ENCODE assay signal across 26 cellular contexts in genomic region chr4:78653655-78654054, GRCh38.
DNase-seq lines count a peak whose midpoint lies in the region; ATAC-seq and TF ChIP-seq lines count a peak whose summit lies in the region.
"Had no signal": no experiment of that assay in that cellular context is flagged by ENCODE, and none has a peak within 500 bp of the region (broad histone marks: within the 10 kb centered on the region; RNA-seq: fewer than 3 reads in every experiment).

No MANE protein-coding gene starts in this region.

- H3K4me3 ChIP-seq in BE2C (ENCODE audit: low read depth, low read length) (peak overlapping the region; percentile 38), GM23338 (no peak overlapping the region), OCI-LY3 (ENCODE audit: low read length) (no peak overlapping the region), brain microvascular endothelial cell (ENCODE audit: low read depth, low read length) (no peak overlapping the region), neural progenitor cell (no peak overlapping the region)
- H3K4me3 ChIP-seq: ascending aorta, colonic mucosa, lung, prostate gland, SJSA1, smooth muscle cell, suprapubic skin had no signal

- H4K20me1 ChIP-seq in GM23338 (replicated peaks; ENCODE audit: insufficient read depth) (no peaks in the 10 kb centered on the region), OCI-LY3 (ENCODE audit: insufficient read depth, low read length) (no peaks in the 10 kb centered on the region), neural progenitor cell (ENCODE audit: low read depth) (no peaks in the 10 kb centered on the region)

- H3K9me2 ChIP-seq in GM23338 (ENCODE audit: insufficient read depth), result no peaks in the 10 kb centered on the region; the same call in 1 of the 2 replicates

- peaks cover 2% of the 10 kb centered on the region for H3K27me3 Mint-ChIP-seq in GM23338 (ENCODE audit: insufficient read depth, low read depth, poor library complexity)
- peaks cover 3% of the 10 kb centered on the region for H3K27me3 Mint-ChIP-seq in neural progenitor cell (ENCODE audit: insufficient read depth, low read depth)
- H3K27me3 Mint-ChIP-seq: naive thymus-derived CD8-positive, alpha-beta T cell had no signal

- TF ChIP-seq CTCF in BE2C (IDR thresholded peaks at IDR 0.05; ENCODE audit: low read depth, low read length) (no peak), GM23338 (conservative IDR thresholded peaks at IDR 0.05; ENCODE audit: low read depth in 2 of 2) (no peak), OCI-LY3 (IDR thresholded peaks at IDR 0.05; ENCODE audit: low read depth, low read length) (no peak), brain microvascular endothelial cell (IDR thresholded peaks at IDR 0.05; ENCODE audit: low read depth, low read length, missing control alignments) (no peak), neural progenitor cell (IDR thresholded peaks at IDR 0.05) (no peak)

- H3K4me1 ChIP-seq in BE2C (peaks cover 4% of the 10 kb centered on the region; the same call in 1 of the 2 replicates), GM23338 (ENCODE audit: insufficient read depth) (no peaks in the 10 kb centered on the region), OCI-LY3 (ENCODE audit: low read length) (peaks cover 33% of the 10 kb centered on the region), neural progenitor cell (no peaks in the 10 kb centered on the region)
- H3K4me1 ChIP-seq: ascending aorta, colonic mucosa, prostate gland had no signal

- H2AFZ ChIP-seq in GM23338 (no peak overlapping the region), OCI-LY3 (ENCODE audit: low read depth, low read length) (no peak overlapping the region), neural progenitor cell (replicated peaks) (no peak overlapping the region)

- H3F3A ChIP-seq in GM23338 (replicated peaks; ENCODE audit: low read depth) (no peaks in the 10 kb centered on the region), neural progenitor cell (ENCODE audit: low read depth) (no peaks in the 10 kb centered on the region)

- no peak for DNase-seq in BE2C
- no peak for DNase-seq in GM23338 (ENCODE audit: low spot score)
- DNase-seq in brain microvascular endothelial cell, result peak; percentile 47
- no peak for DNase-seq in neural progenitor cell (ENCODE audit: low spot score)
- no peak for DNase-seq in nucleus accumbens (lab: John Stamatoyannopoulos, UW)
- DNase-seq: activated CD4-positive, alpha-beta T cell treated with anti-CD3 and anti-CD28 coated beads, Interleukin-2, amount 50 U/mL, for 1 hour; activated naive CD4-positive, alpha-beta T cell; colonic mucosa; GF-D8; glutamatergic neuron; immature natural killer cell; Karpas-422; naive thymus-derived CD8-positive, alpha-beta T cell; NCI-H187; NCI-H446 treated with DMSO at 0.1 percent for 48 hours; stimulated activated CD4-positive, alpha-beta T cell treated with anti-CD3 and anti-CD28 coated beads, Interleukin-4, amount 100 ng/mL, for 4 hours; T1000 had no signal

- H3K4me2 ChIP-seq in GM23338 (peak overlapping the region; percentile 41; the same call in 1 of the 2 replicates), OCI-LY3 (ENCODE audit: low read length) (peak overlapping the region; percentile 35), neural progenitor cell (no peak overlapping the region)
- H3K4me2 ChIP-seq: smooth muscle cell had no signal

- H3K27me3 ChIP-seq in BE2C, result no peaks in the 10 kb centered on the region
- no peaks in the 10 kb centered on the region for H3K27me3 ChIP-seq in GM23338 (ENCODE audit: insufficient read depth)
- H3K27me3 ChIP-seq in OCI-LY3 (ENCODE audit: low read depth, low read length), result 0 out of 2 replicates have a peak, but pooled peaks cover 8% of the 10 kb centered on the region
- H3K27me3 ChIP-seq in brain microvascular endothelial cell (replicated peaks), result no peaks in the 10 kb centered on the region
- no peaks in the 10 kb centered on the region for H3K27me3 ChIP-seq in neural progenitor cell
- H3K27me3 ChIP-seq: ascending aorta, colonic mucosa, SJSA1, suprapubic skin had no signal

- H3K4me1 Mint-ChIP-seq in GM23338, result peaks cover 4% of the 10 kb centered on the region
- H3K4me1 Mint-ChIP-seq in neural progenitor cell, result peaks cover 5% of the 10 kb centered on the region

- no peak overlapping the region for H3K4me3 Mint-ChIP-seq in GM23338
- no peak overlapping the region for H3K4me3 Mint-ChIP-seq in neural progenitor cell
- H3K4me3 Mint-ChIP-seq: immature natural killer cell; naive thymus-derived CD8-positive, alpha-beta T cell had no signal

- H3K36me3 ChIP-seq in BE2C (no peaks in the 10 kb centered on the region), GM23338 (ENCODE audit: insufficient read depth) (no peaks in the 10 kb centered on the region), OCI-LY3 (replicated peaks; ENCODE audit: low read depth, low read length) (no peaks in the 10 kb centered on the region), brain microvascular endothelial cell (replicated peaks) (no peaks in the 10 kb centered on the region), neural progenitor cell (no peaks in the 10 kb centered on the region)
- H3K36me3 ChIP-seq: ascending aorta, colonic mucosa, prostate gland, SJSA1, suprapubic skin had no signal

- H3K27ac ChIP-seq in GM23338 (ENCODE audit: low read depth) (no peak overlapping the region), OCI-LY3 (ENCODE audit: low read length) (no peak overlapping the region), brain microvascular endothelial cell (no peak overlapping the region), neural progenitor cell (no peak overlapping the region)
- H3K27ac ChIP-seq: ascending aorta, colonic mucosa, prostate gland, SJSA1, suprapubic skin had no signal

- no peaks in the 10 kb centered on the region for H3K79me2 ChIP-seq in GM23338 (replicated peaks; ENCODE audit: insufficient read depth)
- no peaks in the 10 kb centered on the region for H3K79me2 ChIP-seq in OCI-LY3 (ENCODE audit: low read length)
- H3K79me2 ChIP-seq in neural progenitor cell (ENCODE audit: low read depth), result no peaks in the 10 kb centered on the region

- in situ Hi-C loops in brain microvascular endothelial cell (cut with HindIII; ENCODE audit: low pct_ligation_motif_present, low sequenced_read_pairs), result no loop called here

- H3K9ac ChIP-seq in OCI-LY3 (ENCODE audit: low read length) (no peak overlapping the region), neural progenitor cell (no peak overlapping the region)

- H3K27ac Mint-ChIP-seq in GM23338 (no peak overlapping the region), neural progenitor cell (no peak overlapping the region)
- H3K27ac Mint-ChIP-seq: immature natural killer cell had no signal

- H3K9me3 Mint-ChIP-seq in GM23338 (no peaks in the 10 kb centered on the region), neural progenitor cell (no peaks in the 10 kb centered on the region)
- H3K9me3 Mint-ChIP-seq: immature natural killer cell; naive thymus-derived CD8-positive, alpha-beta T cell had no signal

- no peak for ATAC-seq in GM23338
- ATAC-seq in HG02870 (IDR thresholded peaks at IDR 0.05; ENCODE audit: unreplicated experiment), result no peak
- no peak for ATAC-seq in esophagus mucosa
- ATAC-seq: naive thymus-derived CD8-positive, alpha-beta T cell had no signal

- H3K36me3 Mint-ChIP-seq in GM23338 (ENCODE audit: low read depth) (no peaks in the 10 kb centered on the region), neural progenitor cell (no peaks in the 10 kb centered on the region)
- H3K36me3 Mint-ChIP-seq: immature natural killer cell; naive thymus-derived CD8-positive, alpha-beta T cell had no signal

- H3K9me3 ChIP-seq in BE2C (no peaks in the 10 kb centered on the region), OCI-LY3 (ENCODE audit: insufficient read depth, low read length) (no peaks in the 10 kb centered on the region), neural progenitor cell (ENCODE audit: low read depth) (no peaks in the 10 kb centered on the region)
- H3K9me3 ChIP-seq: ascending aorta, colonic mucosa, prostate gland, SJSA1, suprapubic skin had no signal

TF ChIP-seq in GM23338, 12 proteins besides CTCF, POLR2A, EP300 and RAD21 (continues in another document):
- TF ChIP-seq CREB1 (CRISPR knock-in tag; IDR thresholded peaks at IDR 0.05; ENCODE audit: low read depth) (no peak), STAT1 (IDR thresholded peaks at IDR 0.05; ENCODE audit: unreplicated experiment) (no peak), ZNF331 (CRISPR knock-in tag; IDR thresholded peaks at IDR 0.05; ENCODE audit: low read depth) (no peak)
- TF ChIP-seq, protein P1, sequence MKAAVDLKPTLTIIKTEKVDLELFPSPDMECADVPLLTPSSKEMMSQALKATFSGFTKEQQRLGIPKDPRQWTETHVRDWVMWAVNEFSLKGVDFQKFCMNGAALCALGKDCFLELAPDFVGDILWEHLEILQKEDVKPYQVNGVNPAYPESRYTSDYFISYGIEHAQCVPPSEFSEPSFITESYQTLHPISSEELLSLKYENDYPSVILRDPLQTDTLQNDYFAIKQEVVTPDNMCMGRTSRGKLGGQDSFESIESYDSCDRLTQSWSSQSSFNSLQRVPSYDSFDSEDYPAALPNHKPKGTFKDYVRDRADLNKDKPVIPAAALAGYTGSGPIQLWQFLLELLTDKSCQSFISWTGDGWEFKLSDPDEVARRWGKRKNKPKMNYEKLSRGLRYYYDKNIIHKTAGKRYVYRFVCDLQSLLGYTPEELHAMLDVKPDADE (IDR thresholded peaks at IDR 0.05), result peak; percentile 42; the same call in 1 of the 2 replicates
